In the genomic region with DNA sequence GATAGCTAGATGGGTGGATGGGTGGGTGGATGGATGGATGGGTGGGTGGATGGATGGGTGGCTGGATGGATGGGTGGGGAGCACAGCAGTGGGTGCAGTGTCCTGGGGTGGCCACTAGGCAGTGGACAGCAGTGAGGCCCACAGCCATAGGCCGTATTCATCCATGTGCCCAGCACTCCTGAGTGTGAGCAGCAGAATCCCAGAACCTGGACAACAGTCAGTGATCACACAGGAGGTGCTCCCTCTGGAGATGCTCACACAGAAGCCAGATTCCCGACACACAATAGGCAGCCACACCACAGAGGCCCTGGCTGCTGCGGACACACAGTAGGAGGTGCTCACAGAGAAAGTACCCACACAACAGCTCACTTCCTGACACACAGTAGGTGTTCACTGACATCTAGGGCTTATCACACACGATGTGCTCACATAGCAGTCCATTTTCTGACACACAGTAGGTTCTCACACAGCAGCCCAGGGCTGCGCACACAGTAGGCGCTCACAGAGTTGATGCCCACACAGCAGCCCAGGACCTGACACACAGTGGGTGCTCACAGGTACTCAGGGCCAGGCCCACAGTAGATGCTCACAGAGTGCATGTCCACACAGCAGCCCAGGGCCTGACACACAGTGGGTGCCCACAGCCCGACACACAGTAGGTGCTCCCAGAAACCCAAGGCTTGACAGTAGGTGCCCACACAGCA, we compare ENCODE assay signal across 1 cellular context.
TF ChIP-seq lines count a peak whose summit lies in the region.

No MANE protein-coding gene starts in this region.

TF ChIP-seq in WTC11, 78 proteins besides CTCF, POLR2A, EP300 and RAD21 (continued from another document):
- no peak for TF ChIP-seq ZNF317 (CRISPR knock-in tag; IDR thresholded peaks at IDR 0.05; ENCODE audit: borderline replicate concordance, low read depth)
- TF ChIP-seq NFATC4 (CRISPR knock-in tag; IDR thresholded peaks at IDR 0.05): no peak
- TF ChIP-seq PRRX2 (CRISPR knock-in tag; IDR thresholded peaks at IDR 0.05): no peak
- TF ChIP-seq GTF2I (CRISPR knock-in tag; conservative IDR thresholded peaks at IDR 0.05): no peak
- no peak for TF ChIP-seq SMAD4 (CRISPR knock-in tag; IDR thresholded peaks at IDR 0.05)
- TF ChIP-seq, protein P1, sequence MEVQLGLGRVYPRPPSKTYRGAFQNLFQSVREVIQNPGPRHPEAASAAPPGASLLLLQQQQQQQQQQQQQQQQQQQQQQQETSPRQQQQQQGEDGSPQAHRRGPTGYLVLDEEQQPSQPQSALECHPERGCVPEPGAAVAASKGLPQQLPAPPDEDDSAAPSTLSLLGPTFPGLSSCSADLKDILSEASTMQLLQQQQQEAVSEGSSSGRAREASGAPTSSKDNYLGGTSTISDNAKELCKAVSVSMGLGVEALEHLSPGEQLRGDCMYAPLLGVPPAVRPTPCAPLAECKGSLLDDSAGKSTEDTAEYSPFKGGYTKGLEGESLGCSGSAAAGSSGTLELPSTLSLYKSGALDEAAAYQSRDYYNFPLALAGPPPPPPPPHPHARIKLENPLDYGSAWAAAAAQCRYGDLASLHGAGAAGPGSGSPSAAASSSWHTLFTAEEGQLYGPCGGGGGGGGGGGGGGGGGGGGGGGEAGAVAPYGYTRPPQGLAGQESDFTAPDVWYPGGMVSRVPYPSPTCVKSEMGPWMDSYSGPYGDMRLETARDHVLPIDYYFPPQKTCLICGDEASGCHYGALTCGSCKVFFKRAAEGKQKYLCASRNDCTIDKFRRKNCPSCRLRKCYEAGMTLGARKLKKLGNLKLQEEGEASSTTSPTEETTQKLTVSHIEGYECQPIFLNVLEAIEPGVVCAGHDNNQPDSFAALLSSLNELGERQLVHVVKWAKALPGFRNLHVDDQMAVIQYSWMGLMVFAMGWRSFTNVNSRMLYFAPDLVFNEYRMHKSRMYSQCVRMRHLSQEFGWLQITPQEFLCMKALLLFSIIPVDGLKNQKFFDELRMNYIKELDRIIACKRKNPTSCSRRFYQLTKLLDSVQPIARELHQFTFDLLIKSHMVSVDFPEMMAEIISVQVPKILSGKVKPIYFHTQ (CRISPR knock-in tag; IDR thresholded peaks at IDR 0.05): no peak
- no peak for TF ChIP-seq CBFB (CRISPR knock-in tag; IDR thresholded peaks at IDR 0.05; ENCODE audit: low read depth)
- TF ChIP-seq OVOL2 (CRISPR knock-in tag; IDR thresholded peaks at IDR 0.05; ENCODE audit: borderline replicate concordance): no peak
- TF ChIP-seq, protein P2, sequence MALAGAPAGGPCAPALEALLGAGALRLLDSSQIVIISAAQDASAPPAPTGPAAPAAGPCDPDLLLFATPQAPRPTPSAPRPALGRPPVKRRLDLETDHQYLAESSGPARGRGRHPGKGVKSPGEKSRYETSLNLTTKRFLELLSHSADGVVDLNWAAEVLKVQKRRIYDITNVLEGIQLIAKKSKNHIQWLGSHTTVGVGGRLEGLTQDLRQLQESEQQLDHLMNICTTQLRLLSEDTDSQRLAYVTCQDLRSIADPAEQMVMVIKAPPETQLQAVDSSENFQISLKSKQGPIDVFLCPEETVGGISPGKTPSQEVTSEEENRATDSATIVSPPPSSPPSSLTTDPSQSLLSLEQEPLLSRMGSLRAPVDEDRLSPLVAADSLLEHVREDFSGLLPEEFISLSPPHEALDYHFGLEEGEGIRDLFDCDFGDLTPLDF (CRISPR knock-in tag; IDR thresholded peaks at IDR 0.05): no peak
- no peak for TF ChIP-seq PRDM15 (CRISPR knock-in tag; IDR thresholded peaks at IDR 0.05)
- no peak for TF ChIP-seq ESRRA (CRISPR knock-in tag; IDR thresholded peaks at IDR 0.05; ENCODE audit: borderline replicate concordance)
- TF ChIP-seq FOXP4 (CRISPR knock-in tag; IDR thresholded peaks at IDR 0.05): no peak
- TF ChIP-seq NFE2L1 (CRISPR knock-in tag; IDR thresholded peaks at IDR 0.05): no peak
- TF ChIP-seq, protein P3, sequence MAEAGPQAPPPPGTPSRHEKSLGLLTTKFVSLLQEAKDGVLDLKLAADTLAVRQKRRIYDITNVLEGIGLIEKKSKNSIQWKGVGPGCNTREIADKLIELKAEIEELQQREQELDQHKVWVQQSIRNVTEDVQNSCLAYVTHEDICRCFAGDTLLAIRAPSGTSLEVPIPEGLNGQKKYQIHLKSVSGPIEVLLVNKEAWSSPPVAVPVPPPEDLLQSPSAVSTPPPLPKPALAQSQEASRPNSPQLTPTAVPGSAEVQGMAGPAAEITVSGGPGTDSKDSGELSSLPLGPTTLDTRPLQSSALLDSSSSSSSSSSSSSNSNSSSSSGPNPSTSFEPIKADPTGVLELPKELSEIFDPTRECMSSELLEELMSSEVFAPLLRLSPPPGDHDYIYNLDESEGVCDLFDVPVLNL (CRISPR knock-in tag; IDR thresholded peaks at IDR 0.05; ENCODE audit: borderline replicate concordance, low read depth): no peak
- TF ChIP-seq CREM (CRISPR knock-in tag; IDR thresholded peaks at IDR 0.05): no peak
- TF ChIP-seq ZNF532 (CRISPR knock-in tag; IDR thresholded peaks at IDR 0.05; ENCODE audit: borderline replicate concordance): no peak
